Comparison of ENCODE assay signal across 1 cellular context in the genomic region with DNA sequence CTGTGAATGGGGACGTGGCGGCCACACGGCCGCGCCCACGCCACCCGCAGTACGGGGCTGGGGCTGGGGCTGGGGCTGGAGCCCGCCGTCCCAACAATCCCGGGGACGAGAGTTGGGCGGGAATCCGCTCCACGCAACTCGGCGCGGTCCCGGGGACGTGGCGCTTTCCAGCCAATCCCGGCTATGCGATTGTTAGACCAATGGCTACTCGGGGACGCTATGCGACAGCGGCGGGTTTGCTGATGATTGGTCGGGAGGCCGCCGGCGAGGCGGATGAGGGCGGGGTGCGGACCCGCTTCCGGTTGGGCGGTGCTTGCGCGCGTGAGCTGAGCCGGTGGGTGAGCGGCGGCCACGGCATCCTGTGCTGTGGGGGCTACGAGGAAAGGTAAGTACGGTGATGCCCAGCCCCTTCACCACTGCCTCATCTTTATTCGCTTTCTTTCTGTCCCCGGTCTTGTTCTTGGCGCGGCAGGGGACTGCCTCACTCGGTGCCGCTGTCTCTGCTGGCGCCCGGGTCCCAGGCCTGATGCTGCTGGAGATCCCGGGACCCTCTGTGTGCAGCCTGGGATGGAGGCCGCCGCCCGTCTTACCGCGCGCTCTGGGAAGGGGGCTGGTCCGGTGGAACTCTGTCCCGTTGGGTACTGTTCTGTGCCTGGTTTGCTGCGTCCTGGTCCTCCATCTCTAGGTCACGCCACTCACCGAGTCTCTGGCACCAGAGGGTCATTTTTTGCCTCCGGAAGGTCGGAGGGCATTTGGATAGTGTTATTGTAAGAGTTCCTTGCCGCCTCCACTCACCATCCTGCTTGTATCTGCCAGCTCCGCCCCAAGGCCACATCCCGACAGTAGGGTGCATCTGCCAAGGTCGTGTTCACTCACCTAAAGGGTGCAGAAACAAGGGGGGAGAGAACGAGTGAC.
TF ChIP-seq lines count a peak whose summit lies in the region.

Gene CALU (plus strand): TSS at position 312 of the 915 bp plus-strand sequence. CDS start 9,225 bp downstream, outside the sequence.

TF ChIP-seq in GM12878, 131 proteins besides CTCF, POLR2A, EP300 and RAD21 (continued from another document and continues in another):
- TF ChIP-seq BCL11A (IDR thresholded peaks at IDR 0.05; ENCODE audit: low read depth, low read length), result no peak
- TF ChIP-seq MLLT1 (IDR thresholded peaks at IDR 0.05), result peak; percentile 53; the same call in 1 of the 2 replicates
- TF ChIP-seq EGR1 (IDR thresholded peaks at IDR 0.05; ENCODE audit: borderline replicate concordance in 1 of 2, low read depth in 2 of 2, low read length in 2 of 2), result no peak
- TF ChIP-seq TARDBP (IDR thresholded peaks at IDR 0.05; ENCODE audit: borderline replicate concordance), result no peak
- no peak for TF ChIP-seq EZH2 (IDR thresholded peaks at IDR 0.05; ENCODE audit: borderline replicate concordance, control insufficient read depth, low read depth, low read length)
- peak; percentile 83; the same call in 1 of the 2 replicates for TF ChIP-seq SMAD5 (IDR thresholded peaks at IDR 0.05; ENCODE audit: low read depth)
- TF ChIP-seq ZNF217 (IDR thresholded peaks at IDR 0.05), result no peak
- no peak for TF ChIP-seq KDM1A (IDR thresholded peaks at IDR 0.05; ENCODE audit: borderline replicate concordance)
- 0 out of 2 replicates have a peak, but pooled peaks have one; percentile 13 for TF ChIP-seq HCFC1 (IDR thresholded peaks at IDR 0.05; ENCODE audit: low read length)
- TF ChIP-seq BCL3 (IDR thresholded peaks at IDR 0.05; ENCODE audit: borderline replicate concordance, insufficient read depth, low read depth, low read length, poor library complexity, severe bottlenecking), result no peak
- TF ChIP-seq NRF1 (conservative IDR thresholded peaks at IDR 0.05; ENCODE audit: low read depth, low read length), result no peak; the same call in 1 of the 2 replicates
- peak; percentile 92 for TF ChIP-seq SP1 (IDR thresholded peaks at IDR 0.05; ENCODE audit: low read depth, low read length)
- TF ChIP-seq CREM (IDR thresholded peaks at IDR 0.05; ENCODE audit: low read depth), result peak; percentile 88
- no peak for TF ChIP-seq RELB (IDR thresholded peaks at IDR 0.05; ENCODE audit: low read depth)
- TF ChIP-seq KLF5 (IDR thresholded peaks at IDR 0.05; ENCODE audit: partially characterized antibody), result peak; percentile 70
- TF ChIP-seq ESRRA (IDR thresholded peaks at IDR 0.05; ENCODE audit: low read length), result no peak
- TF ChIP-seq ASH2L (IDR thresholded peaks at IDR 0.05; ENCODE audit: borderline replicate concordance, low read depth), result no peak
- no peak for TF ChIP-seq EED (IDR thresholded peaks at IDR 0.05; ENCODE audit: low read depth)
- TF ChIP-seq SIX5 (IDR thresholded peaks at IDR 0.05; ENCODE audit: low read depth, low read length, severe bottlenecking), result no peak
- no peak for TF ChIP-seq MEF2B (IDR thresholded peaks at IDR 0.05; ENCODE audit: partially characterized antibody, poor library complexity, severe bottlenecking)
- TF ChIP-seq ZBED1 (IDR thresholded peaks at IDR 0.05; ENCODE audit: borderline replicate concordance), result no peak
- TF ChIP-seq SUPT20H (IDR thresholded peaks at IDR 0.05; ENCODE audit: borderline replicate concordance, control insufficient read depth, low read depth, low read length), result no peak
- TF ChIP-seq, protein P1, sequence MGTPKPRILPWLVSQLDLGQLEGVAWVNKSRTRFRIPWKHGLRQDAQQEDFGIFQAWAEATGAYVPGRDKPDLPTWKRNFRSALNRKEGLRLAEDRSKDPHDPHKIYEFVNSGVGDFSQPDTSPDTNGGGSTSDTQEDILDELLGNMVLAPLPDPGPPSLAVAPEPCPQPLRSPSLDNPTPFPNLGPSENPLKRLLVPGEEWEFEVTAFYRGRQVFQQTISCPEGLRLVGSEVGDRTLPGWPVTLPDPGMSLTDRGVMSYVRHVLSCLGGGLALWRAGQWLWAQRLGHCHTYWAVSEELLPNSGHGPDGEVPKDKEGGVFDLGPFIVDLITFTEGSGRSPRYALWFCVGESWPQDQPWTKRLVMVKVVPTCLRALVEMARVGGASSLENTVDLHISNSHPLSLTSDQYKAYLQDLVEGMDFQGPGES (IDR thresholded peaks at IDR 0.05), result peak; percentile 78
- TF ChIP-seq POLR2AphosphoS5 (IDR thresholded peaks at IDR 0.05; ENCODE audit: low read length), result peak; percentile 89
- TF ChIP-seq ZNF384 (IDR thresholded peaks at IDR 0.05; ENCODE audit: borderline replicate concordance, low read depth, low read length), result no peak
- TF ChIP-seq, protein P2, sequence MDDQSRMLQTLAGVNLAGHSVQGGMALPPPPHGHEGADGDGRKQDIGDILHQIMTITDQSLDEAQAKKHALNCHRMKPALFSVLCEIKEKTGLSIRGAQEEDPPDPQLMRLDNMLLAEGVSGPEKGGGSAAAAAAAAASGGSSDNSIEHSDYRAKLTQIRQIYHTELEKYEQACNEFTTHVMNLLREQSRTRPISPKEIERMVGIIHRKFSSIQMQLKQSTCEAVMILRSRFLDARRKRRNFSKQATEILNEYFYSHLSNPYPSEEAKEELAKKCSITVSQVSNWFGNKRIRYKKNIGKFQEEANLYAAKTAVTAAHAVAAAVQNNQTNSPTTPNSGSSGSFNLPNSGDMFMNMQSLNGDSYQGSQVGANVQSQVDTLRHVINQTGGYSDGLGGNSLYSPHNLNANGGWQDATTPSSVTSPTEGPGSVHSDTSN (IDR thresholded peaks at IDR 0.05; ENCODE audit: insufficient replicate concordance, low read depth, low read length), result peak; percentile 85
- no peak for TF ChIP-seq E2F4 (IDR thresholded peaks at IDR 0.05; ENCODE audit: low read depth, low read length)
- no peak for TF ChIP-seq SREBF1 (IDR thresholded peaks at IDR 0.05; ENCODE audit: low read length)
- TF ChIP-seq BCLAF1 (IDR thresholded peaks at IDR 0.05), result no peak
- TF ChIP-seq, protein P3, sequence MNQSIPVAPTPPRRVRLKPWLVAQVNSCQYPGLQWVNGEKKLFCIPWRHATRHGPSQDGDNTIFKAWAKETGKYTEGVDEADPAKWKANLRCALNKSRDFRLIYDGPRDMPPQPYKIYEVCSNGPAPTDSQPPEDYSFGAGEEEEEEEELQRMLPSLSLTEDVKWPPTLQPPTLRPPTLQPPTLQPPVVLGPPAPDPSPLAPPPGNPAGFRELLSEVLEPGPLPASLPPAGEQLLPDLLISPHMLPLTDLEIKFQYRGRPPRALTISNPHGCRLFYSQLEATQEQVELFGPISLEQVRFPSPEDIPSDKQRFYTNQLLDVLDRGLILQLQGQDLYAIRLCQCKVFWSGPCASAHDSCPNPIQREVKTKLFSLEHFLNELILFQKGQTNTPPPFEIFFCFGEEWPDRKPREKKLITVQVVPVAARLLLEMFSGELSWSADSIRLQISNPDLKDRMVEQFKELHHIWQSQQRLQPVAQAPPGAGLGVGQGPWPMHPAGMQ (IDR thresholded peaks at IDR 0.05; ENCODE audit: borderline replicate concordance), result no peak
- 0 out of 2 replicates have a peak, but pooled peaks have one; percentile 25 for TF ChIP-seq TCF3 (IDR thresholded peaks at IDR 0.05; ENCODE audit: borderline replicate concordance, insufficient read depth, low read depth, low read length)
- no peak for TF ChIP-seq ZNF207 (IDR thresholded peaks at IDR 0.05; ENCODE audit: borderline replicate concordance)
- no peak for TF ChIP-seq SMC3 (IDR thresholded peaks at IDR 0.05; ENCODE audit: borderline replicate concordance, low read length)
- peak; percentile 22 for TF ChIP-seq SMAD1 (IDR thresholded peaks at IDR 0.05; ENCODE audit: low read depth, partially characterized antibody)
- peak; percentile 68 to 88; a peak in 3 of 4 replicates for TF ChIP-seq BHLHE40 (IDR thresholded peaks at IDR 0.05; ENCODE audit: borderline replicate concordance in 1 of 2, low read depth in 2 of 2, low read length in 1 of 2)
- no peak for TF ChIP-seq SUZ12 (IDR thresholded peaks at IDR 0.05; ENCODE audit: unreplicated experiment)
- peak; percentile 53; the same call in 1 of the 2 replicates for TF ChIP-seq NBN (IDR thresholded peaks at IDR 0.05)
- TF ChIP-seq REST (IDR thresholded peaks at IDR 0.05; ENCODE audit: low read depth, low read length), result no peak
- no peak for TF ChIP-seq HDAC6 (IDR thresholded peaks at IDR 0.05; ENCODE audit: unreplicated experiment)
- no peak for TF ChIP-seq HDGF (IDR thresholded peaks at IDR 0.05)
